11 cellular contexts compared by ENCODE assay signal in genomic region chr15:61084944-61085367, GRCh38.
A peak's percentile ranks its signal among the peaks of the same experiment; 100 is the strongest.
DNase-seq lines count a peak whose midpoint lies in the region; ATAC-seq, FAIRE-seq and TF ChIP-seq lines count a peak whose summit lies in the region.
"Had no signal": no experiment of that assay in that cellular context is flagged by ENCODE, and none has a peak within 500 bp of the region (broad histone marks: within the 10 kb centered on the region; RNA-seq: fewer than 3 reads in every experiment).

No MANE protein-coding gene starts in this region.

- H3K36me3 ChIP-seq in iPS DF 6.9 (ENCODE audit: control insufficient read depth, insufficient read depth, low read length) (no peaks in the 10 kb centered on the region), smooth muscle cell (ENCODE audit: low read depth) (no peaks in the 10 kb centered on the region), tibial nerve (no peaks in the 10 kb centered on the region)

- no peaks in the 10 kb centered on the region for H3K27me3 Mint-ChIP-seq in T-helper 2 cell treated with Interferon-gamma antibody and Interleukin-4, amounts not matched to agents 5 μg/mL and 100 μg/mL, for 36 hours (ENCODE audit: low read depth)

- no peaks in the 10 kb centered on the region for H3K79me2 ChIP-seq in smooth muscle cell (ENCODE audit: low read depth)

- H3K27ac Mint-ChIP-seq in T-helper 2 cell treated with Interferon-gamma antibody and Interleukin-4, amounts not matched to agents 5 μg/mL and 100 μg/mL, for 36 hours = no peak overlapping the region
- H3K27ac Mint-ChIP-seq: activated CD4-positive, alpha-beta memory T cell treated with anti-CD3 and anti-CD28 coated beads, Interleukin-2, amount 10 ng/mL, durations not matched to agents 7 days and 5 days had no signal

- H3K27ac ChIP-seq in iPS DF 6.9 (ENCODE audit: low read length) = no peak overlapping the region
- no peak overlapping the region for H3K27ac ChIP-seq in smooth muscle cell (ENCODE audit: low read depth)
- no peak overlapping the region for H3K27ac ChIP-seq in tibial nerve

- no peak for TF ChIP-seq CTCF in D721Med (IDR thresholded peaks at IDR 0.05; ENCODE audit: insufficient read depth, missing control alignments)
- no peak for TF ChIP-seq CTCF in smooth muscle cell (IDR thresholded peaks at IDR 0.05; ENCODE audit: borderline replicate concordance, insufficient read depth, poor library complexity, severe bottlenecking)
- TF ChIP-seq CTCF in tibial nerve (IDR thresholded peaks at IDR 0.05) = no peak

- no peak overlapping the region for H3K4me2 ChIP-seq in smooth muscle cell

- no peak overlapping the region for H3K9ac ChIP-seq in smooth muscle cell (ENCODE audit: low read depth)

- no peak overlapping the region for H3K4me3 Mint-ChIP-seq in T-helper 2 cell treated with Interferon-gamma antibody and Interleukin-4, amounts not matched to agents 5 μg/mL and 100 μg/mL, for 36 hours
- H3K4me3 Mint-ChIP-seq: activated CD4-positive, alpha-beta memory T cell treated with anti-CD3 and anti-CD28 coated beads, Interleukin-2, amount 10 ng/mL, durations not matched to agents 7 days and 5 days; central memory CD8-positive, alpha-beta T cell had no signal

- peaks cover 80% of the 10 kb centered on the region for H4K20me1 ChIP-seq in smooth muscle cell (ENCODE audit: low read depth)

- H3K4me3 ChIP-seq in iPS DF 6.9 (ENCODE audit: low read length) (no peak overlapping the region), smooth muscle cell (no peak overlapping the region), tibial nerve (no peak overlapping the region)

- DNase-seq in D721Med (ENCODE audit: insufficient read length, low spot score) = peak; percentile 40
- DNase-seq in LHCN-M2 (ENCODE audit: low read depth) = peak; percentile 9
- DNase-seq in iPS DF 6.9 (ENCODE audit: low read depth, low spot score) = peak; percentile 31
- no peak for DNase-seq in activated CD4-positive, CD25-positive, alpha-beta regulatory T cell (lab: John Stamatoyannopoulos, UW)
- DNase-seq in smooth muscle cell (lab: John Stamatoyannopoulos, UW; ENCODE audit: unreplicated experiment) = no peak
- no peak for DNase-seq in T-helper 2 cell treated with Interferon-gamma antibody and Interleukin-4, amounts not matched to agents 5 μg/mL and 100 μg/mL, for 36 hours (ENCODE audit: low spot score)
- DNase-seq in tibial nerve (ENCODE audit: low spot score in 2 of 2) = no peak
- DNase-seq: activated CD4-positive, alpha-beta memory T cell treated with anti-CD3 and anti-CD28 coated beads, Interleukin-2, amount 10 ng/mL, durations not matched to agents 7 days and 5 days; head of caudate nucleus had no signal

- no peak for TF ChIP-seq EP300 in tibial nerve (IDR thresholded peaks at IDR 0.05)

- H2AFZ ChIP-seq in smooth muscle cell (ENCODE audit: low read depth) = no peak overlapping the region

- H3K36me3 Mint-ChIP-seq in T-helper 2 cell treated with Interferon-gamma antibody and Interleukin-4, amounts not matched to agents 5 μg/mL and 100 μg/mL, for 36 hours (ENCODE audit: low read depth) = no peaks in the 10 kb centered on the region

- peak; percentile 74 for ATAC-seq in SK-N-SH treated with all-trans-retinoic acid at 6 μM for 48 hours

- H3F3A ChIP-seq in smooth muscle cell (ENCODE audit: low read depth) = no peaks in the 10 kb centered on the region

- no peaks in the 10 kb centered on the region for H3K9me3 Mint-ChIP-seq in T-helper 2 cell treated with Interferon-gamma antibody and Interleukin-4, amounts not matched to agents 5 μg/mL and 100 μg/mL, for 36 hours
- H3K9me3 Mint-ChIP-seq: activated CD4-positive, alpha-beta memory T cell treated with anti-CD3 and anti-CD28 coated beads, Interleukin-2, amount 10 ng/mL, durations not matched to agents 7 days and 5 days; central memory CD8-positive, alpha-beta T cell had no signal

- H3K4me1 ChIP-seq in iPS DF 6.9 (ENCODE audit: control insufficient read depth, insufficient read depth, low read length) (peaks cover 6% of the 10 kb centered on the region; the same call in 1 of the 2 replicates), smooth muscle cell (ENCODE audit: low read depth) (peaks cover 3% of the 10 kb centered on the region), tibial nerve (peaks cover 0 to 22% (median 0%) of the 10 kb centered on the region in 4 donors)

- no peak for TF ChIP-seq POLR2A in tibial nerve (IDR thresholded peaks at IDR 0.05)

- H3K27me3 ChIP-seq in iPS DF 6.9 (ENCODE audit: control insufficient read depth, insufficient read depth, low read length) (no peaks in the 10 kb centered on the region), smooth muscle cell (ENCODE audit: low read depth) (no peaks in the 10 kb centered on the region), tibial nerve (no peaks in the 10 kb centered on the region)

- H3K9me3 ChIP-seq in iPS DF 6.9 (ENCODE audit: control insufficient read depth, insufficient read depth, low read length) (no peaks in the 10 kb centered on the region), smooth muscle cell (replicated peaks; ENCODE audit: low read depth) (no peaks in the 10 kb centered on the region), tibial nerve (no peaks in the 10 kb centered on the region)

- peak; percentile 93 for FAIRE-seq in D721Med (lab: Jason Lieb, UNC)

- WGBS in iPS DF 6.9 (ENCODE audit: insufficient coverage, insufficient read length) = no CpG with 5 or more reads among the region's 2 CpGs
- 46% methylated on average over 2 of the region's 2 CpGs for WGBS in smooth muscle cell (ENCODE audit: low lambda C conversion rate)
- 35 to 44% methylated on average over 2 of the region's 2 CpGs for WGBS in tibial nerve, 2 donors

- H3K4me1 Mint-ChIP-seq in T-helper 2 cell treated with Interferon-gamma antibody and Interleukin-4, amounts not matched to agents 5 μg/mL and 100 μg/mL, for 36 hours (ENCODE audit: low read depth) = no peaks in the 10 kb centered on the region
- H3K4me1 Mint-ChIP-seq: central memory CD8-positive, alpha-beta T cell had no signal

TF ChIP-seq in SK-N-SH treated with all-trans-retinoic acid at 6 μM for 48 hours, 23 proteins besides CTCF, POLR2A, EP300 and RAD21:
- TF ChIP-seq TCF4 (CRISPR knock-in tag; IDR thresholded peaks at IDR 0.05; ENCODE audit: borderline replicate concordance) (peak; percentile 30; the same call in 1 of the 2 replicates), TSHZ2 (CRISPR knock-in tag; IDR thresholded peaks at IDR 0.05) (peak; percentile 64; the same call in 1 of the 2 replicates), TOX (CRISPR knock-in tag; IDR thresholded peaks at IDR 0.05; ENCODE audit: borderline replicate concordance) (no peak)

Comparison
In these comparisons a context has a peak if more than half of its experiments do, and no peak if none do; other contexts are left out.
1. DNase-seq: peak in D721Med (single experiment), LHCN-M2 (single experiment) and iPS DF 6.9 (single experiment); none in activated CD4-positive, CD25-positive, alpha-beta regulatory T cell (0 of 4), smooth muscle cell (single experiment), T-helper 2 cell treated with Interferon-gamma antibody and Interleukin-4, amounts not matched to agents 5 μg/mL and 100 μg/mL, for 36 hours (single experiment) and tibial nerve (0 of 2).